ENCODE assay signal across 15 cellular contexts in genomic region chr5:143560378-143560777, GRCh38.
"Had no signal": no experiment of that assay in that cellular context is flagged by ENCODE, and none has a peak within 500 bp of the region (broad histone marks: within the 10 kb centered on the region; RNA-seq: fewer than 3 reads in every experiment).

No MANE protein-coding gene starts in this region.

- DNase-seq: esophagus squamous epithelium; foreskin fibroblast; glutamatergic neuron; immature natural killer cell; left lung; lower lobe of right lung; midbrain; occipital lobe; pancreas; right cardiac atrium; stimulated activated CD4-positive, alpha-beta T cell treated with anti-CD3 and anti-CD28 coated beads, Interleukin-2, amount 100 ng/mL, for 48 hours; stimulated activated naive CD4-positive, alpha-beta T cell treated with Interleukin-2 at 50 U/mL for 16 hours; trophoblast cell had no signal

- H3K4me3 ChIP-seq: esophagus squamous epithelium, gastroesophageal sphincter, left lung, lower lobe of right lung, pancreas, smooth muscle cell had no signal
